23 cellular contexts compared by ENCODE assay signal in the genomic region with DNA sequence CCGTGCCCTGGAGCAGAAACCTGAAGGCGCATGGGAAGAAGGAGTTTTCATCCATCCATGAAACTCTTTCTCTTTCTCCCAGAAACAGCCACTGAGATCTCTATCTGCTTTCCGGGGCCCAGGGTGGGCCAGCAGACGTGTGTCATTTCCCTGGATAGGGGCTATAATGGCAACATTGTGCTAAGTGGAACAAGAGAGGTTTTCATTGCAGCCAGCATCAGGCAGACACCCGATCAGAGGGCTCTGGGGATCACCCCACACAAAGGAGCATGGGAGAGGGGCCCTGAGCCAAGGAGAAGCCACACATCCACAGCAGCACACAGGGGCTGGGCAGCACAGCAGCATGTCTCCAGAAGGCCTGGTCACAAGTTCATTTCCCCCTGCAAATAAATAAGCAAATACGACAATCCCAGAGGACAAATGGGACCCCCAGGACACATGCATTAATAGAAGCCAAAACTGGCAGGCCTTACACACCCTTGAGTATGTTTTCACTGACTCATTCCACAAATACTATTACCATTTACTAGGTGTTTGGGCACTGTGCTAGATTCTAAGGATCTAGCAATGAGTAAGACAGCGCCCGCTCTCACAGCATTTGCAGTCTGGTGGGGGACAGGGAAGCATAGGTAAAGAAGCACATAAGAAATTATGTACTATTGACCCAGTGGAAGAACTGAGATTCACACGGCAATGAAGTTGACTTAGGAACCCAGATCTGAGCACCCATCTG. TPM values are rescaled to one million over a fixed set of nuclear protein-coding genes. Genes with fewer than 3 reads are reported as not detected.
DNase-seq lines count a peak whose midpoint lies in the region; TF ChIP-seq lines count a peak whose summit lies in the region.
"Had no signal": no experiment of that assay in that cellular context is flagged by ENCODE, and none has a peak within 500 bp of the region (broad histone marks: within the 10 kb centered on the region; RNA-seq: fewer than 3 reads in every experiment).

No MANE protein-coding gene starts in this region.

- no peaks in the 10 kb centered on the region for H3K9me3 Mint-ChIP-seq in endothelial cell (ENCODE audit: unreplicated experiment)
- H3K9me3 Mint-ChIP-seq: activated CD4-positive, alpha-beta T cell treated with anti-CD3 and anti-CD28 coated beads, Interleukin-2, amount 10 ng/mL, durations not matched to agents 7 days and 5 days; activated naive CD4-positive, alpha-beta T cell treated with anti-CD3 and anti-CD28 coated beads, Interleukin-2, amount 50 U/mL, for 24 hours; activated T-helper 1 cell treated with anti-CD3 and anti-CD28 coated beads, Interleukin-12 subunit alpha, Interleukin-12 subunit beta, Interleukin-2, Interleukin-4 antibody, amounts not matched to agents 30 ng/mL and 10 ng/mL and 1 ng/mL, durations not matched to agents 14 hours and 24 hours and 36 hours; GM23338 had no signal

- peaks cover 51% of the 10 kb centered on the region for H3K4me1 Mint-ChIP-seq in endothelial cell (ENCODE audit: unreplicated experiment)

- TF ChIP-seq CTCF in endothelial cell (IDR thresholded peaks at IDR 0.05; ENCODE audit: unreplicated experiment): no peak

- peaks cover 3% of the 10 kb centered on the region for H3K27me3 Mint-ChIP-seq in endothelial cell (ENCODE audit: unreplicated experiment)

- H3K27ac Mint-ChIP-seq in endothelial cell (ENCODE audit: unreplicated experiment): peak overlapping the region; percentile 93
- H3K27ac Mint-ChIP-seq: activated CD4-positive, alpha-beta T cell treated with anti-CD3 and anti-CD28 coated beads, Interleukin-2, amount 10 ng/mL, durations not matched to agents 7 days and 5 days; activated naive CD4-positive, alpha-beta T cell treated with anti-CD3 and anti-CD28 coated beads, Interleukin-2, amount 50 U/mL, for 24 hours; activated T-helper 1 cell treated with anti-CD3 and anti-CD28 coated beads, Interleukin-12 subunit alpha, Interleukin-12 subunit beta, Interleukin-2, Interleukin-4 antibody, amounts not matched to agents 30 ng/mL and 10 ng/mL and 1 ng/mL, durations not matched to agents 14 hours and 24 hours and 36 hours; GM23338; memory B cell had no signal

- peak overlapping the region; percentile 8 for H3K27ac ChIP-seq in temporal lobe (ENCODE audit: low read depth, low read length)
- H3K27ac ChIP-seq: esophagus muscularis mucosa, right lobe of liver, tibial artery, VCaP had no signal

- peaks cover 4% of the 10 kb centered on the region for H3K36me3 Mint-ChIP-seq in endothelial cell (ENCODE audit: low read depth, unreplicated experiment)

- no peak overlapping the region for H3K4me3 Mint-ChIP-seq in endothelial cell (ENCODE audit: unreplicated experiment)
- H3K4me3 Mint-ChIP-seq: activated CD4-positive, alpha-beta T cell treated with anti-CD3 and anti-CD28 coated beads, Interleukin-2, amount 10 ng/mL, durations not matched to agents 7 days and 5 days; activated naive CD4-positive, alpha-beta T cell treated with anti-CD3 and anti-CD28 coated beads, Interleukin-2, amount 50 U/mL, for 24 hours; activated T-helper 1 cell treated with anti-CD3 and anti-CD28 coated beads, Interleukin-12 subunit alpha, Interleukin-12 subunit beta, Interleukin-2, Interleukin-4 antibody, amounts not matched to agents 30 ng/mL and 10 ng/mL and 1 ng/mL, durations not matched to agents 14 hours and 24 hours and 36 hours; GM23338; memory B cell had no signal

- DNase-seq in RPMI7951 (ENCODE audit: low read depth) (peak; percentile 35), endothelial cell (ENCODE audit: low spot score) (no peak), mesenteric fat pad (ENCODE audit: low spot score) (peak; percentile 57), NCI-H2081 treated with DMSO at 0.1 percent for 48 hours (lab: John Stamatoyannopoulos, UW) (no peak)
- DNase-seq in stimulated activated CD4-positive, alpha-beta T cell treated with anti-CD3 and anti-CD28 coated beads, Interleukin-4, amount 100 ng/mL, for 24 hours: no peak
- DNase-seq in stimulated activated CD8-positive, alpha-beta memory T cell treated with anti-CD3 and anti-CD28 coated beads, Interleukin-4, amount 100 ng/mL, for 48 hours: no peak
- DNase-seq: activated CD4-positive, alpha-beta T cell treated with anti-CD3 and anti-CD28 coated beads, Interleukin-2, amount 10 ng/mL, durations not matched to agents 7 days and 5 days; DMS53; effector CD4-positive, alpha-beta T cell; NCI-H1105 treated with DMSO at 0.1 percent for 48 hours; NCI-H2029 treated with DMSO at 0.1 percent for 48 hours; NCI-H446; right lobe of liver; stimulated activated naive CD8-positive, alpha-beta T cell treated with anti-CD3 and anti-CD28 coated beads, Interleukin-15, Interleukin-2, amounts not matched to agents 100 U/mL and 50 U/mL, for 24 hours; tibial artery had no signal

RNA-seq across cellular contexts. Expression of gene AFAP1L1, which starts 4.3 kb away (rescaled TPM):
- total RNA-seq in RPMI7951 (2014; rRNA removed; shearing (Covaris generic)): 14.3 and 14.8 TPM in 2 replicates
- 393 TPM for total RNA-seq in endothelial cell (ENCODE audit: unreplicated experiment)
- 49.3 TPM for total RNA-seq in mesenteric fat pad
- 5.2 TPM for total RNA-seq in temporal lobe
- total RNA-seq: activated CD4-positive, alpha-beta T cell treated with anti-CD3 and anti-CD28 coated beads, Interleukin-2, amount 10 ng/mL, durations not matched to agents 7 days and 5 days; activated T-helper 1 cell treated with anti-CD3 and anti-CD28 coated beads, Interleukin-12 subunit alpha, Interleukin-12 subunit beta, Interleukin-2, Interleukin-4 antibody, amounts not matched to agents 30 ng/mL and 10 ng/mL and 1 ng/mL, durations not matched to agents 14 hours and 24 hours and 36 hours; OCI-LY7 had no signal

Comparison
In these comparisons a context has a peak if more than half of its experiments do, and no peak if none do; other contexts are left out.
1. DNase-seq: peak in RPMI7951 (single experiment) and mesenteric fat pad (single experiment); none in endothelial cell (single experiment), NCI-H2081 treated with DMSO at 0.1 percent for 48 hours (single experiment), stimulated activated CD4-positive, alpha-beta T cell treated with anti-CD3 and anti-CD28 coated beads, Interleukin-4, amount 100 ng/mL, for 24 hours (single experiment) and stimulated activated CD8-positive, alpha-beta memory T cell treated with anti-CD3 and anti-CD28 coated beads, Interleukin-4, amount 100 ng/mL, for 48 hours (single experiment).